8 cellular contexts compared by ENCODE assay signal in genomic region chr20:1503564-1504227, GRCh38. TPM values are rescaled to one million over a fixed set of nuclear protein-coding genes. Genes with fewer than 3 reads are reported as not detected.
A peak's percentile ranks its signal among the peaks of the same experiment; 100 is the strongest.
DNase-seq lines count a peak whose midpoint lies in the region; ATAC-seq and TF ChIP-seq lines count a peak whose summit lies in the region.

No MANE protein-coding gene starts in this region.

- peak; percentile 99 for TF ChIP-seq CTCF in GM12872 (IDR thresholded peaks at IDR 0.05; ENCODE audit: insufficient read depth, low read depth, low read length)
- TF ChIP-seq CTCF in NB4 (IDR thresholded peaks at IDR 0.05; ENCODE audit: low read depth, low read length) = peak; percentile 99
- TF ChIP-seq CTCF in uterus (IDR thresholded peaks at IDR 0.05) = peak; percentile 28 to 75 (median 46)

- H3K9me3 ChIP-seq in SJSA1 (replicated peaks) (no peaks in the 10 kb centered on the region), uterus (no peaks in the 10 kb centered on the region)

- H3K4me1 ChIP-seq in SJSA1 (replicated peaks) (no peaks in the 10 kb centered on the region), uterus (no peaks in the 10 kb centered on the region)

- no peak for TF ChIP-seq POLR2A in NB4 (IDR thresholded peaks at IDR 0.05; ENCODE audit: extremely low read depth, insufficient read length)
- no peak for TF ChIP-seq POLR2A in uterus (IDR thresholded peaks at IDR 0.05)

- DNase-seq in NB4 (ENCODE audit: low read depth) (peak; percentile 94), SJSA1 (ENCODE audit: low read depth in 1 of 2, low spot score in 2 of 2) (peak; percentile 71 to 82), globus pallidus (ENCODE audit: low spot score) (peak; percentile 81), pons (ENCODE audit: low spot score) (peak; percentile 87), uterus (peak; percentile 16 to 30)
- peak; percentile 50 for DNase-seq in activated gamma-delta T cell treated with anti-CD3 and anti-CD28 coated beads, Interleukin-2, amount 50 U/mL, for 16 hours (ENCODE audit: low read depth)

- H3K4me3 ChIP-seq in NB4 (ENCODE audit: low read depth, low read length) = no peak overlapping the region
- H3K4me3 ChIP-seq in SJSA1 = no peak overlapping the region
- no peak overlapping the region for H3K4me3 ChIP-seq in uterus

- intact Hi-C loops in uterus (cut with DNase I; ENCODE audit: low total_unique reads) = no loop called here

- H3K27me3 ChIP-seq in SJSA1 (replicated peaks) (peaks cover 2% of the 10 kb centered on the region; the same call in 1 of the 2 replicates), uterus (no peaks in the 10 kb centered on the region)

- ATAC-seq in HG02610 (IDR thresholded peaks at IDR 0.05; ENCODE audit: unreplicated experiment) = peak; percentile 83

- no peaks in the 10 kb centered on the region for H3K36me3 ChIP-seq in SJSA1
- no peaks in the 10 kb centered on the region for H3K36me3 ChIP-seq in uterus

- H3K27ac ChIP-seq in SJSA1 (no peak overlapping the region), uterus (no peak overlapping the region)

RNA-seq across cellular contexts. Expression of gene SIRPB2, which starts 12.5 kb away (rescaled TPM):
- total RNA-seq in SJSA1 (2014; rRNA removed; shearing (Covaris generic)) = not detected in 2 replicates
- 1 to 10 TPM in 2 of 4 donors, under 1 TPM in 1, not detected in 1; under 0.01 to 2.9 (median 1.7) TPM for total RNA-seq in uterus

RNA-seq across cellular contexts. Expression of gene NSFL1C, which starts 37.0 kb away (rescaled TPM):
- total RNA-seq in SJSA1 (2014; rRNA removed; shearing (Covaris generic)) = 42.6 and 57.3 TPM in 2 replicates
- 10 to 100 TPM; 18.7 to 67.8 (median 35.8) TPM for total RNA-seq in uterus

RNA-seq across cellular contexts. Expression of gene SIRPD, which starts 53.8 kb away (rescaled TPM):
- total RNA-seq in SJSA1 (2014; rRNA removed; shearing (Covaris generic)) = not detected in 2 replicates
- total RNA-seq in uterus = not detected

Comparison
In these comparisons a context has a peak if more than half of its experiments do, and no peak if none do; other contexts are left out.
1. CTCF ChIP-seq: peak in every context shown above with its lines; median percentile 99 in GM12872; 99 in NB4; 46 in uterus.
2. DNase-seq: peak in every context shown above with its lines; median percentile 94 in NB4; 87 in pons; 81 in globus pallidus; 76 in SJSA1; 50 in activated gamma-delta T cell treated with anti-CD3 and anti-CD28 coated beads, Interleukin-2, amount 50 U/mL, for 16 hours; 23 in uterus.